ENCODE assay signal across 29 cellular contexts in genomic region chr9:88196456-88196855, GRCh38. TPM values are rescaled to one million over a fixed set of nuclear protein-coding genes. Genes with fewer than 3 reads are reported as not detected.
DNase-seq lines count a peak whose midpoint lies in the region; ATAC-seq and TF ChIP-seq lines count a peak whose summit lies in the region.
"Had no signal": no experiment of that assay in that cellular context is flagged by ENCODE, and none has a peak within 500 bp of the region (broad histone marks: within the 10 kb centered on the region; RNA-seq: fewer than 3 reads in every experiment).

No MANE protein-coding gene starts in this region.

- peak overlapping the region; percentile 61 for H2BK5ac ChIP-seq in trophoblast cell (ENCODE audit: low read depth, low read length, poor library complexity)

- H3K36me3 ChIP-seq in Caco-2 (ENCODE audit: control insufficient read depth, insufficient read depth, low read length): no peaks in the 10 kb centered on the region
- no peaks in the 10 kb centered on the region for H3K36me3 ChIP-seq in RWPE2 (ENCODE audit: low read depth)
- H3K36me3 ChIP-seq in trophoblast cell (ENCODE audit: control insufficient read depth in 1 of 2, insufficient read depth in 2 of 2, low read length in 2 of 2): no peaks in the 10 kb centered on the region
- H3K36me3 ChIP-seq in MM.1S (replicated peaks; ENCODE audit: insufficient read depth, low read length): no peaks in the 10 kb centered on the region
- H3K36me3 ChIP-seq: upper lobe of right lung had no signal

- peaks cover 19% of the 10 kb centered on the region for H3K4me1 Mint-ChIP-seq in Caco-2 (ENCODE audit: low read depth, unreplicated experiment)
- peaks cover 5% of the 10 kb centered on the region for H3K4me1 Mint-ChIP-seq in stimulated activated naive CD8-positive, alpha-beta T cell treated with anti-CD3 and anti-CD28 coated beads, Interleukin-15, amount 100 ng/mL, for 72 hours
- H3K4me1 Mint-ChIP-seq: activated CD4-positive, alpha-beta T cell treated with anti-CD3 and anti-CD28 coated beads, Interleukin-2, amount 10 ng/mL, durations not matched to agents 7 days and 5 days; activated CD8-positive, alpha-beta memory T cell treated with anti-CD3 and anti-CD28 coated beads, Interleukin-2, amount 10 ng/mL, durations not matched to agents 7 days and 5 days; memory B cell had no signal

- H3K4me3 Mint-ChIP-seq in Caco-2 (ENCODE audit: unreplicated experiment): peak overlapping the region; percentile 12
- no peak overlapping the region for H3K4me3 Mint-ChIP-seq in stimulated activated naive CD8-positive, alpha-beta T cell treated with anti-CD3 and anti-CD28 coated beads, Interleukin-15, amount 100 ng/mL, for 72 hours
- H3K4me3 Mint-ChIP-seq: activated CD4-positive, alpha-beta T cell treated with anti-CD3 and anti-CD28 coated beads, Interleukin-2, amount 10 ng/mL, durations not matched to agents 7 days and 5 days; activated CD8-positive, alpha-beta memory T cell treated with anti-CD3 and anti-CD28 coated beads, Interleukin-2, amount 10 ng/mL, durations not matched to agents 7 days and 5 days; brain; memory B cell; naive thymus-derived CD4-positive, alpha-beta T cell had no signal

- CTCF ChIA-PET in Caco-2 (lab: Charles Lee): no interaction called here

- no CpG with 5 or more reads among the region's 2 CpGs for WGBS in trophoblast cell (ENCODE audit: extremely low coverage, insufficient coverage, insufficient read length)

- no peak overlapping the region for H3K14ac ChIP-seq in trophoblast cell (ENCODE audit: low read length)

- H3K79me1 ChIP-seq in trophoblast cell (ENCODE audit: low read length): peaks cover 22% of the 10 kb centered on the region

- ATAC-seq in RWPE2 (ENCODE audit: low read depth) (no peak), foreskin keratinocyte (no peak)
- no peak for ATAC-seq in stimulated activated naive CD8-positive, alpha-beta T cell treated with anti-CD3 and anti-CD28 coated beads, Interleukin-15, amount 100 ng/mL, for 72 hours
- ATAC-seq: activated CD8-positive, alpha-beta memory T cell treated with anti-CD3 and anti-CD28 coated beads, Interleukin-2, amount 10 ng/mL, durations not matched to agents 7 days and 5 days; naive thymus-derived CD4-positive, alpha-beta T cell; upper lobe of right lung had no signal

- peak overlapping the region; percentile 26 for H4K91ac ChIP-seq in trophoblast cell (ENCODE audit: low read depth, low read length)

- peak overlapping the region; percentile 87 for H3K27ac Mint-ChIP-seq in Caco-2 (ENCODE audit: unreplicated experiment)
- H3K27ac Mint-ChIP-seq in stimulated activated naive CD8-positive, alpha-beta T cell treated with anti-CD3 and anti-CD28 coated beads, Interleukin-15, amount 100 ng/mL, for 72 hours: no peak overlapping the region
- H3K27ac Mint-ChIP-seq: activated CD4-positive, alpha-beta T cell treated with anti-CD3 and anti-CD28 coated beads, Interleukin-2, amount 10 ng/mL, durations not matched to agents 7 days and 5 days; activated CD8-positive, alpha-beta memory T cell treated with anti-CD3 and anti-CD28 coated beads, Interleukin-2, amount 10 ng/mL, durations not matched to agents 7 days and 5 days; memory B cell; naive thymus-derived CD4-positive, alpha-beta T cell had no signal

- POLR2A ChIA-PET in Caco-2 (lab: Charles Lee): no interaction called here

- H4K20me1 ChIP-seq in MM.1S (ENCODE audit: insufficient read depth, low read length): no peaks in the 10 kb centered on the region

- DNase-seq in Caco-2: peak; percentile 15 to 58
- DNase-seq in RWPE2 (ENCODE audit: low spot score): no peak
- peak in 1 of 2 donors; percentile 56 for DNase-seq in foreskin keratinocyte
- peak; percentile 70 to 86 for DNase-seq in trophoblast cell
- DNase-seq in stimulated activated naive CD8-positive, alpha-beta T cell treated with anti-CD3 and anti-CD28 coated beads, Interleukin-15, amount 100 ng/mL, for 72 hours: no peak
- DNase-seq in stimulated activated CD4-positive, alpha-beta T cell treated with anti-CD3 and anti-CD28 coated beads, Interleukin-4, amount 100 ng/mL, for 1 hour: no peak
- DNase-seq in DMS153 (lab: John Stamatoyannopoulos, UW): no peak
- no peak for DNase-seq in MM.1S
- DNase-seq: activated CD4-positive, alpha-beta T cell treated with anti-CD3 and anti-CD28 coated beads, Interleukin-2, amount 10 ng/mL, durations not matched to agents 7 days and 5 days; activated CD8-positive, alpha-beta memory T cell treated with anti-CD3 and anti-CD28 coated beads, Interleukin-2, amount 10 ng/mL, durations not matched to agents 7 days and 5 days; activated naive CD4-positive, alpha-beta T cell; activated T-cell treated with anti-CD3 and anti-CD28 coated beads, Interleukin-2, amount 50 U/mL, for 48 hours; dorsolateral prefrontal cortex; naive thymus-derived CD4-positive, alpha-beta T cell; NCI-H1417; NCI-H2081; NCI-H774; occipital lobe; stimulated activated CD4-positive, alpha-beta T cell treated with anti-CD3 and anti-CD28 coated beads, Interleukin-2, amount 100 ng/mL, for 24 hours; upper lobe of right lung had no signal

- no peaks in the 10 kb centered on the region for H3K9me3 Mint-ChIP-seq in Caco-2 (ENCODE audit: unreplicated experiment)
- H3K9me3 Mint-ChIP-seq in stimulated activated naive CD8-positive, alpha-beta T cell treated with anti-CD3 and anti-CD28 coated beads, Interleukin-15, amount 100 ng/mL, for 72 hours: no peaks in the 10 kb centered on the region
- H3K9me3 Mint-ChIP-seq: activated CD4-positive, alpha-beta T cell treated with anti-CD3 and anti-CD28 coated beads, Interleukin-2, amount 10 ng/mL, durations not matched to agents 7 days and 5 days; memory B cell had no signal

- H3K9me3 ChIP-seq in Caco-2 (no peaks in the 10 kb centered on the region), RWPE2 (ENCODE audit: severe bottlenecking) (no peaks in the 10 kb centered on the region), trophoblast cell (ENCODE audit: insufficient read depth, low read depth, low read length) (no peaks in the 10 kb centered on the region), MM.1S (replicated peaks; ENCODE audit: insufficient read depth, low read length) (no peaks in the 10 kb centered on the region)
- H3K9me3 ChIP-seq: upper lobe of right lung had no signal

- H2BK120ac ChIP-seq in trophoblast cell (ENCODE audit: insufficient read depth, low read length, poor library complexity): peak overlapping the region; percentile 36

- H3K4me1 ChIP-seq in Caco-2 (peaks cover 31% of the 10 kb centered on the region), RWPE2 (ENCODE audit: insufficient read depth, poor library complexity, severe bottlenecking) (peaks cover 31% of the 10 kb centered on the region), foreskin keratinocyte (peaks cover 27% of the 10 kb centered on the region), trophoblast cell (ENCODE audit: control insufficient read depth in 1 of 2, insufficient read depth in 2 of 2, low read length in 2 of 2) (peaks cover 12 to 13% of the 10 kb centered on the region in 2 experiments), MM.1S (ENCODE audit: low read length) (no peaks in the 10 kb centered on the region)
- H3K4me1 ChIP-seq: upper lobe of right lung had no signal

- H3K4me3 ChIP-seq in Caco-2 (ENCODE audit: low read depth, low read length) (no peak overlapping the region), RWPE2 (ENCODE audit: severe bottlenecking) (no peak overlapping the region), trophoblast cell (ENCODE audit: low read depth, low read length) (no peak overlapping the region), MM.1S (ENCODE audit: low read length) (no peak overlapping the region)
- H3K4me3 ChIP-seq: dorsolateral prefrontal cortex, upper lobe of right lung had no signal

- H3K27me3 Mint-ChIP-seq in Caco-2 (ENCODE audit: insufficient read depth, unreplicated experiment): no peaks in the 10 kb centered on the region
- peaks cover 31% of the 10 kb centered on the region for H3K27me3 Mint-ChIP-seq in stimulated activated naive CD8-positive, alpha-beta T cell treated with anti-CD3 and anti-CD28 coated beads, Interleukin-15, amount 100 ng/mL, for 72 hours
- H3K27me3 Mint-ChIP-seq: brain had no signal

- H3K9me2 ChIP-seq in MM.1S (replicated peaks; ENCODE audit: insufficient read depth, low read length): no peaks in the 10 kb centered on the region

- no peak overlapping the region for H4K12ac ChIP-seq in trophoblast cell (ENCODE audit: low read depth, low read length)

- peaks cover 2% of the 10 kb centered on the region for H3K79me2 ChIP-seq in trophoblast cell (ENCODE audit: control insufficient read depth, insufficient read depth, low read length, poor library complexity)
- H3K79me2 ChIP-seq in MM.1S (ENCODE audit: low read length): no peaks in the 10 kb centered on the region

- H3K27me3 ChIP-seq in Caco-2 (replicated peaks; ENCODE audit: control insufficient read depth, insufficient read depth, low read length) (no peaks in the 10 kb centered on the region), RWPE2 (ENCODE audit: insufficient read depth, poor library complexity, severe bottlenecking) (no peaks in the 10 kb centered on the region), foreskin keratinocyte (no peaks in the 10 kb centered on the region), trophoblast cell (ENCODE audit: insufficient read depth, low read length) (no peaks in the 10 kb centered on the region), MM.1S (replicated peaks; ENCODE audit: insufficient read depth, low read length) (no peaks in the 10 kb centered on the region)

- BruUV-seq in Caco-2 (replicated peaks; lab: Mats Ljungman, UMichigan): no TSS peak

- no peak overlapping the region for H3K4ac ChIP-seq in trophoblast cell (ENCODE audit: low read depth, low read length)

- H3F3A ChIP-seq in MM.1S (ENCODE audit: insufficient read depth, low read length): no peaks in the 10 kb centered on the region

- H3K27ac ChIP-seq in RWPE2 (ENCODE audit: poor library complexity, severe bottlenecking) (peak overlapping the region; percentile 96), foreskin keratinocyte (peak overlapping the region; percentile 62), trophoblast cell (ENCODE audit: low read depth, low read length) (peak overlapping the region; percentile 25), MM.1S (ENCODE audit: low read length) (no peak overlapping the region)
- H3K27ac ChIP-seq: C4-2B, dorsolateral prefrontal cortex, RWPE1, upper lobe of right lung, VCaP had no signal

- H2AFZ ChIP-seq in trophoblast cell (ENCODE audit: insufficient read depth, low read length, poor library complexity) (no peak overlapping the region), MM.1S (ENCODE audit: low read length) (no peak overlapping the region)

- intact Hi-C loops in Caco-2 (cut with micrococcal nuclease; ENCODE audit: unreplicated experiment): no loop called here

- TF ChIP-seq CTCF in Caco-2 (IDR thresholded peaks at IDR 0.05; ENCODE audit: insufficient read depth in 1 of 2, low read depth in 1 of 2, low read length in 1 of 2, severe bottlenecking in 1 of 2, unreplicated experiment in 1 of 2) (no peak), RWPE2 (IDR thresholded peaks at IDR 0.05; ENCODE audit: poor library complexity, severe bottlenecking) (no peak), foreskin keratinocyte (conservative IDR thresholded peaks at IDR 0.05) (no peak), MM.1S (IDR thresholded peaks at IDR 0.05; ENCODE audit: low read length) (no peak)

- H3K23ac ChIP-seq in trophoblast cell (ENCODE audit: low read length): no peak overlapping the region

- H2AK5ac ChIP-seq in trophoblast cell (ENCODE audit: low read length): no peak overlapping the region

- H3K36me3 Mint-ChIP-seq in Caco-2 (ENCODE audit: insufficient read depth, unreplicated experiment): no peaks in the 10 kb centered on the region
- H3K36me3 Mint-ChIP-seq: activated CD8-positive, alpha-beta memory T cell treated with anti-CD3 and anti-CD28 coated beads, Interleukin-2, amount 10 ng/mL, durations not matched to agents 7 days and 5 days; brain; memory B cell; naive thymus-derived CD4-positive, alpha-beta T cell had no signal

- no peak overlapping the region for H4K8ac ChIP-seq in trophoblast cell (ENCODE audit: low read depth, low read length)

- no peak overlapping the region for H3K9ac ChIP-seq in trophoblast cell (ENCODE audit: low read length)
- H3K9ac ChIP-seq in MM.1S (ENCODE audit: low read length): no peak overlapping the region

- H3K4me2 ChIP-seq in trophoblast cell (ENCODE audit: low read length) (no peak overlapping the region), MM.1S (ENCODE audit: low read depth, low read length) (no peak overlapping the region)

- peak overlapping the region; percentile 18 for H2BK12ac ChIP-seq in trophoblast cell (ENCODE audit: low read length)

- no peak overlapping the region for H3K18ac ChIP-seq in trophoblast cell (ENCODE audit: low read length)

RNA-seq across cellular contexts. Expression of gene SPATA31C2, which starts 58.2 kb away (rescaled TPM):
- total RNA-seq in Caco-2 (2022) (not detected in 2 replicates), foreskin keratinocyte (not detected in 2 replicates)
- not detected in 2 replicates for polyA plus RNA-seq in foreskin keratinocyte
- polyA plus RNA-seq in trophoblast cell (2013): not detected in 2 replicates
- total RNA-seq: activated CD8-positive, alpha-beta memory T cell treated with anti-CD3 and anti-CD28 coated beads, Interleukin-2, amount 10 ng/mL, durations not matched to agents 7 days and 5 days; cerebellum; occipital lobe; subcutaneous adipose tissue; upper lobe of right lung had no signal
- polyA plus RNA-seq: adipose tissue; AG04450; naive thymus-derived CD4-positive, alpha-beta T cell had no signal

Comparison
In these comparisons a context has a peak if more than half of its experiments do, and no peak if none do; other contexts are left out.
1. DNase-seq: peak in Caco-2 (2 of 2) and trophoblast cell (2 of 2); none in RWPE2 (single experiment), stimulated activated naive CD8-positive, alpha-beta T cell treated with anti-CD3 and anti-CD28 coated beads, Interleukin-15, amount 100 ng/mL, for 72 hours (0 of 2), stimulated activated CD4-positive, alpha-beta T cell treated with anti-CD3 and anti-CD28 coated beads, Interleukin-4, amount 100 ng/mL, for 1 hour (single experiment), DMS153 (single experiment) and MM.1S (single experiment).